In the genomic region with DNA sequence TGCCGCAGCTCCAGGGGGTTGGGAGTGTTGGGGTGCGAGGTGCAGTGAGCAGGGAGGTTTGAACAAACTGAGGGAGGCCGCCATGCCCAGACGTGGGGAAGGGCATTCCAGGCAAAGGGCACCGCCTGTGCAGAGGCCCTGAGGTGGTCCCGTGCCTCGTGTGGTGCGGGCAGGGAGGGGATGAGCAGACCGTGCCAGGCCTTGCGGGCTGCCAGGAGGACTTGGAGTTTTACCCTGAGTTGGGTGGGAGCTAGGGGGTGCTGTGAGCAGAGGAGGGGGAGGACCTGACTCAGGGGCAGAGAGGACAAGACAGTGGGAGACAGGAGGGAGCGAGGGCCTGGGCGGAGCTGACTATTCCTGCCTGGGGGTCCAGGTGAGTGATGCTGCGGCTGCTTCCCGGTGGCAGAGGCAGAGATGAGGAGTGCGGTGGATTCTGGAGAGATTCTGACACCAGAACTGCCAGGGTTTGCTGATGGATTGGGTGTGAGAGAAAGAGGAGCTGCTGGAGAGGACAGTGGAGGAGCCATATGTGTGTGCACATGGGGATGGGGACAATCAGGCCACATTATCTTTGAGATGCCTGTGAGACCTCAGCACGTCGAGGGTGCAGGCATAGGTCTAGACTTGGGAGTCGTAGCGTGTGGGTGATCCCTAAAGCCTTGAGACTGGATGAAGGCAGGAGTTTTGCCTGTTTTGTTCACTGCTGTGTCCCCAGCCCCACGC, we compare ENCODE assay signal across 25 cellular contexts. TPM values are rescaled to one million over a fixed set of nuclear protein-coding genes. Genes with fewer than 3 reads are reported as not detected.
DNase-seq lines count a peak whose midpoint lies in the region; ATAC-seq and TF ChIP-seq lines count a peak whose summit lies in the region.
"Had no signal": no experiment of that assay in that cellular context is flagged by ENCODE, and none has a peak within 500 bp of the region (broad histone marks: within the 10 kb centered on the region; RNA-seq: fewer than 3 reads in every experiment).

No MANE protein-coding gene starts in this region.

- H3K4me1 Mint-ChIP-seq in stimulated activated naive CD8-positive, alpha-beta T cell treated with anti-CD3 and anti-CD28 coated beads, Interleukin-15, Interleukin-2, amounts not matched to agents 100 ng/mL and 50 ng/mL, for 24 hours (ENCODE audit: low read depth) = peaks cover 24% of the 10 kb centered on the region
- peaks cover 14% of the 10 kb centered on the region for H3K4me1 Mint-ChIP-seq in activated naive CD8-positive, alpha-beta T cell treated with anti-CD3 and anti-CD28 coated beads for 36 hours
- peaks cover 20 to 39% (median 25%) of the 10 kb centered on the region in 7 donors for H3K4me1 Mint-ChIP-seq in naive thymus-derived CD4-positive, alpha-beta T cell

- peaks cover 2 to 29% of the 10 kb centered on the region in 2 donors for H3K4me1 ChIP-seq in naive thymus-derived CD4-positive, alpha-beta T cell (ENCODE audit: control insufficient read depth in 2 of 2, insufficient read depth in 2 of 2, low read length in 2 of 2)
- no peaks in the 10 kb centered on the region for H3K4me1 ChIP-seq in tibial nerve
- no peaks in the 10 kb centered on the region for H3K4me1 ChIP-seq in thyroid gland
- H3K4me1 ChIP-seq: parathyroid adenoma, sigmoid colon, testis had no signal

- peaks cover 28 to 94% (median 30%) of the 10 kb centered on the region in 3 experiments for H3K36me3 ChIP-seq in naive thymus-derived CD4-positive, alpha-beta T cell (ENCODE audit: control insufficient read depth in 2 of 3, insufficient read depth in 3 of 3, low read length in 3 of 3)
- H3K36me3 ChIP-seq in tibial nerve (no peaks in the 10 kb centered on the region), thyroid gland (no peaks in the 10 kb centered on the region)
- H3K36me3 ChIP-seq: sigmoid colon had no signal

- peak overlapping the region; percentile 75 for H3K27ac Mint-ChIP-seq in stimulated activated naive CD8-positive, alpha-beta T cell treated with anti-CD3 and anti-CD28 coated beads, Interleukin-15, Interleukin-2, amounts not matched to agents 100 ng/mL and 50 ng/mL, for 24 hours
- peak overlapping the region; percentile 59 for H3K27ac Mint-ChIP-seq in activated naive CD8-positive, alpha-beta T cell treated with anti-CD3 and anti-CD28 coated beads for 36 hours
- peak overlapping the region; percentile 7 to 81 (median 46) for H3K27ac Mint-ChIP-seq in naive thymus-derived CD4-positive, alpha-beta T cell
- H3K27ac Mint-ChIP-seq: activated T-helper 2 cell treated with anti-CD3 and anti-CD28 coated beads, Interferon-gamma antibody, Interleukin-2, Interleukin-4, amounts not matched to agents 10 μg/mL and 5 μg/mL and 100 μg/mL, durations not matched to agents 14 hours and 24 hours and 36 hours had no signal

- H3K9me3 Mint-ChIP-seq in stimulated activated naive CD8-positive, alpha-beta T cell treated with anti-CD3 and anti-CD28 coated beads, Interleukin-15, Interleukin-2, amounts not matched to agents 100 ng/mL and 50 ng/mL, for 24 hours = no peaks in the 10 kb centered on the region
- H3K9me3 Mint-ChIP-seq in activated naive CD8-positive, alpha-beta T cell treated with anti-CD3 and anti-CD28 coated beads for 36 hours = no peaks in the 10 kb centered on the region
- peaks cover 0 to 2% (median 0%) of the 10 kb centered on the region in 11 donors for H3K9me3 Mint-ChIP-seq in naive thymus-derived CD4-positive, alpha-beta T cell
- H3K9me3 Mint-ChIP-seq: activated T-helper 2 cell treated with anti-CD3 and anti-CD28 coated beads, Interferon-gamma antibody, Interleukin-2, Interleukin-4, amounts not matched to agents 10 μg/mL and 5 μg/mL and 100 μg/mL, durations not matched to agents 14 hours and 24 hours and 36 hours had no signal

- 81 to 82% methylated on average over 20 of the region's 20 CpGs for WGBS in tibial nerve, 2 donors
- 85% methylated on average over 19 to 20 of the region's 20 CpGs for WGBS in thyroid gland, 2 donors

- TF ChIP-seq POLR2A in tibial nerve (IDR thresholded peaks at IDR 0.05) = no peak
- no peak for TF ChIP-seq POLR2A in thyroid gland (IDR thresholded peaks at IDR 0.05)

- DNase-seq in stimulated activated naive CD8-positive, alpha-beta T cell treated with anti-CD3 and anti-CD28 coated beads, Interleukin-15, Interleukin-2, amounts not matched to agents 100 U/mL and 50 U/mL, for 24 hours = no peak
- no peak for DNase-seq in activated naive CD8-positive, alpha-beta T cell treated with anti-CD3 and anti-CD28 coated beads for 36 hours
- peak in 1 of 9 donors; percentile 6 for DNase-seq in naive thymus-derived CD4-positive, alpha-beta T cell
- DNase-seq in tibial nerve (ENCODE audit: low spot score in 2 of 2) (no peak), NAMALWA (ENCODE audit: low spot score) (no peak), thyroid gland (no peak)
- DNase-seq: activated CD4-positive, alpha-beta T cell treated with anti-CD3 and anti-CD28 coated beads, Interleukin-2, amount 50 U/mL, for 48 hours; dermis blood vessel endothelial cell; DMS79 treated with DMSO at 0.1 percent for 48 hours; GM23248; islet precursor cell; KG1; NCI-H187; NCI-H82; OCI-M1; SIG-M5; testis had no signal

- no peak overlapping the region for H3K4me3 ChIP-seq in naive thymus-derived CD4-positive, alpha-beta T cell (ENCODE audit: low read length)
- no peak overlapping the region for H3K4me3 ChIP-seq in tibial nerve
- H3K4me3 ChIP-seq in thyroid gland (replicated peaks in 1 of 3) = no peak overlapping the region
- H3K4me3 ChIP-seq: GM23248, hepatocyte, sigmoid colon, testis had no signal

- no peaks in the 10 kb centered on the region for H3K27me3 Mint-ChIP-seq in stimulated activated naive CD8-positive, alpha-beta T cell treated with anti-CD3 and anti-CD28 coated beads, Interleukin-15, Interleukin-2, amounts not matched to agents 100 ng/mL and 50 ng/mL, for 24 hours
- H3K27me3 Mint-ChIP-seq in activated naive CD8-positive, alpha-beta T cell treated with anti-CD3 and anti-CD28 coated beads for 36 hours = no peaks in the 10 kb centered on the region
- H3K27me3 Mint-ChIP-seq in naive thymus-derived CD4-positive, alpha-beta T cell = no peaks in the 10 kb centered on the region

- H3K27ac ChIP-seq in naive thymus-derived CD4-positive, alpha-beta T cell (ENCODE audit: low read depth, low read length) = peak overlapping the region; percentile 23
- H3K27ac ChIP-seq in tibial nerve (no peak overlapping the region), thyroid gland (no peak overlapping the region)
- H3K27ac ChIP-seq: GM23248, hepatocyte, parathyroid adenoma, sigmoid colon, testis, VCaP had no signal

- H3K27me3 ChIP-seq in naive thymus-derived CD4-positive, alpha-beta T cell (ENCODE audit: control insufficient read depth in 2 of 2, insufficient read depth in 2 of 2, low read length in 2 of 2) = no peaks in the 10 kb centered on the region
- H3K27me3 ChIP-seq in tibial nerve (no peaks in the 10 kb centered on the region), thyroid gland (no peaks in the 10 kb centered on the region)
- H3K27me3 ChIP-seq: hepatocyte, sigmoid colon, testis had no signal

- CTCF ChIA-PET in naive thymus-derived CD4-positive, alpha-beta T cell (lab: Charles Lee) = no interaction called here

- POLR2A ChIA-PET in naive thymus-derived CD4-positive, alpha-beta T cell (lab: Charles Lee) = interaction anchor here (0.9 to 1.6 kb wide), 2 partner anchors 9 to 18 kb away, joined by 3 to 4 read pairs; no protein-coding TSS in a partner anchor

- H3K36me3 Mint-ChIP-seq in stimulated activated naive CD8-positive, alpha-beta T cell treated with anti-CD3 and anti-CD28 coated beads, Interleukin-15, Interleukin-2, amounts not matched to agents 100 ng/mL and 50 ng/mL, for 24 hours (ENCODE audit: low read depth) = peaks cover 49% of the 10 kb centered on the region
- peaks cover 34% of the 10 kb centered on the region for H3K36me3 Mint-ChIP-seq in activated naive CD8-positive, alpha-beta T cell treated with anti-CD3 and anti-CD28 coated beads for 36 hours
- peaks cover 5 to 53% (median 31%) of the 10 kb centered on the region in 5 donors for H3K36me3 Mint-ChIP-seq in naive thymus-derived CD4-positive, alpha-beta T cell

- no peak for TF ChIP-seq EP300 in tibial nerve (IDR thresholded peaks at IDR 0.05)

- intact Hi-C loops in naive thymus-derived CD4-positive, alpha-beta T cell (cut with micrococcal nuclease) = no loop called here
- intact Hi-C loops in thyroid gland (cut with DNase I) = no loop called here

- no peaks in the 10 kb centered on the region for H3K9me3 ChIP-seq in naive thymus-derived CD4-positive, alpha-beta T cell (ENCODE audit: control insufficient read depth in 2 of 3, low read length in 3 of 3)
- no peaks in the 10 kb centered on the region for H3K9me3 ChIP-seq in tibial nerve
- no peaks in the 10 kb centered on the region for H3K9me3 ChIP-seq in thyroid gland
- H3K9me3 ChIP-seq: sigmoid colon, testis had no signal

- TF ChIP-seq CTCF in tibial nerve (IDR thresholded peaks at IDR 0.05) (no peak), thyroid gland (IDR thresholded peaks at IDR 0.05) (no peak)

- ATAC-seq in stimulated activated naive CD8-positive, alpha-beta T cell treated with anti-CD3 and anti-CD28 coated beads, Interleukin-15, Interleukin-2, amounts not matched to agents 100 U/mL and 50 U/mL, for 24 hours = no peak
- ATAC-seq in naive thymus-derived CD4-positive, alpha-beta T cell = no peak

- no peak overlapping the region for H3K4me3 Mint-ChIP-seq in stimulated activated naive CD8-positive, alpha-beta T cell treated with anti-CD3 and anti-CD28 coated beads, Interleukin-15, Interleukin-2, amounts not matched to agents 100 ng/mL and 50 ng/mL, for 24 hours
- no peak overlapping the region for H3K4me3 Mint-ChIP-seq in activated naive CD8-positive, alpha-beta T cell treated with anti-CD3 and anti-CD28 coated beads for 36 hours
- H3K4me3 Mint-ChIP-seq in naive thymus-derived CD4-positive, alpha-beta T cell = no peak overlapping the region

RNA-seq across cellular contexts. Expression of gene ZAP70, which starts 23.4 kb away (rescaled TPM):
- total RNA-seq in activated naive CD8-positive, alpha-beta T cell treated with anti-CD3 and anti-CD28 coated beads for 36 hours = 100 to 1,000 TPM; 198 to 204 TPM
- 100 to 1,000 TPM; 354 to 432 (median 382) TPM for total RNA-seq in naive thymus-derived CD4-positive, alpha-beta T cell
- polyA plus RNA-seq in naive thymus-derived CD4-positive, alpha-beta T cell = 100 to 1,000 TPM; 105 to 166 TPM
- total RNA-seq in tibial nerve = 10 to 100 TPM in 1 of 4 donors, 1 to 10 TPM in 3; 3.5 to 13.5 (median 5.3) TPM
- 1 to 10 TPM; 4.0 to 7.6 (median 4.4) TPM for total RNA-seq in thyroid gland
- total RNA-seq: dermis blood vessel endothelial cell, fibroblast of villous mesenchyme, GM23248, lung microvascular endothelial cell had no signal
- polyA plus RNA-seq: GM23248 had no signal

Comparison
In these comparisons a context has a peak if more than half of its experiments do, and no peak if none do; other contexts are left out.
1. RNA of gene ZAP70, which starts 23.4 kb away (total RNA-seq): 354 to 432 TPM in naive thymus-derived CD4-positive, alpha-beta T cell and 198 to 204 TPM in activated naive CD8-positive, alpha-beta T cell treated with anti-CD3 and anti-CD28 coated beads for 36 hours; 3.5 to 13.5 TPM in tibial nerve and 4.0 to 7.6 TPM in thyroid gland; every median in the first group is over 10 times any median in the second.
2. Peak in every context shown above with its lines, with median percentiles within 50 percentile points of each other: H3K27ac Mint-ChIP-seq.